Comparison of ENCODE assay signal across 15 cellular contexts in the genomic region with DNA sequence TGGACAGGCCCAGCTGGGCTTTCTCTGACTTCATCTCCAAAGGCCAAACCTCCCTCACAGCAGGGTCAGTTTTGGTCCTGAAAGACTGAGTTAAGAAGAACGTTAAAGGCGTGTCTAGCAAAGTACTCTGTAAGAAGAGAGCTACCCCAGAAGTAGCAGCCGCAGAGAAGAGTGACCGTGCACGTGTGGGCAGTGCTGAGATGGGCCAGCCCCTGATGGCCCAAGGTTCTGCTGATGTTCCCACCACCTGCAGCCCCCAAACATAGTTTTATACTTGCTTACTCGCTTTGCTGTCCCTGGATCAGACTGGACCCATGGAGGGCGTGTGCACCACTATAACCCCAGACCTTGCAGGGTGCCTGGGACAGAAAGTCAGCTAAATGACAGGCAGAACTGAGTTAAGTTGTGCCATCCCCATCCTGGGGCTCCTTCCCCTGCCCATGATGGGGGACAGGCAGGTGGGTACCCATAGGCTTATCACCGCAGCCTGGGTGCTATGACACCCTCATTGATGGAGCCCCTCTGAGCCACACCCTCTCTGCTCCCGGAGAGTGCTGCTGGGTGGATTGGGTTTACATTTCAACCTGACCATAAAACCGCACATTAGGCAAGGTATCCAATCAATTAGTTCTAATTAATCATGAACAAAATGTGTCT.
DNase-seq lines count a peak whose midpoint lies in the region; ATAC-seq and TF ChIP-seq lines count a peak whose summit lies in the region.
"Had no signal": no experiment of that assay in that cellular context is flagged by ENCODE, and none has a peak within 500 bp of the region (broad histone marks: within the 10 kb centered on the region; RNA-seq: fewer than 3 reads in every experiment).

No MANE protein-coding gene starts in this region.

- H3K27ac Mint-ChIP-seq in stimulated activated memory B cell treated with anti-CD40 and anti-IgM and Interleukin-4, amounts not matched to agents 10 μg/mL and 1 μg/mL and 100 μg/mL, for 72 hours: no peak overlapping the region

- in situ Hi-C loops in G401 (cut with HindIII; ENCODE audit: low sequenced_read_pairs): no loop called here

- no peaks in the 10 kb centered on the region for H3K36me3 ChIP-seq in OCI-LY3 (replicated peaks; ENCODE audit: low read depth, low read length)
- H3K36me3 ChIP-seq: prostate gland, transverse colon had no signal

- H4K20me1 ChIP-seq in OCI-LY3 (ENCODE audit: insufficient read depth, low read length): no peaks in the 10 kb centered on the region

- H3K9ac ChIP-seq in OCI-LY3 (ENCODE audit: low read length): no peak overlapping the region

- H3K36me3 Mint-ChIP-seq in stimulated activated memory B cell treated with anti-CD40 and anti-IgM and Interleukin-4, amounts not matched to agents 10 μg/mL and 1 μg/mL and 100 μg/mL, for 72 hours: no peaks in the 10 kb centered on the region

- no peak overlapping the region for H2AFZ ChIP-seq in OCI-LY3 (ENCODE audit: low read depth, low read length)

- no peaks in the 10 kb centered on the region for H3K79me2 ChIP-seq in OCI-LY3 (ENCODE audit: low read length)

- DNase-seq in AG20443 (ENCODE audit: low spot score) (peak; percentile 6), G401 (ENCODE audit: low spot score) (no peak), NCI-H345 treated with DMSO at 0.1 percent for 48 hours (lab: John Stamatoyannopoulos, UW; ENCODE audit: unreplicated experiment) (no peak)
- DNase-seq in stimulated activated CD4-positive, alpha-beta T cell treated with anti-CD3 and anti-CD28 coated beads, Interleukin-2, amount 100 ng/mL, for 48 hours: no peak
- DNase-seq: H7, mucosa of descending colon, NCI-H1092 treated with DMSO at 0.1 percent for 48 hours, NCI-H2227 treated with DMSO at 0.1 percent for 48 hours, transverse colon had no signal

- ATAC-seq in GM18873 (IDR thresholded peaks at IDR 0.05; ENCODE audit: low FRiP score, unreplicated experiment) (peak; percentile 23), HG02981 (IDR thresholded peaks at IDR 0.05; ENCODE audit: unreplicated experiment) (peak; percentile 39)
- no peak for ATAC-seq in stimulated activated memory B cell treated with anti-CD40 and anti-IgM and Interleukin-4, amounts not matched to agents 10 μg/mL and 1 μg/mL and 100 μg/mL, for 72 hours
- ATAC-seq: mucosa of descending colon had no signal

- peak overlapping the region; percentile 26 for H3K4me2 ChIP-seq in OCI-LY3 (ENCODE audit: low read length)

- TF ChIP-seq CTCF in OCI-LY3 (IDR thresholded peaks at IDR 0.05; ENCODE audit: low read depth, low read length): no peak

- H3K9me3 Mint-ChIP-seq in stimulated activated memory B cell treated with anti-CD40 and anti-IgM and Interleukin-4, amounts not matched to agents 10 μg/mL and 1 μg/mL and 100 μg/mL, for 72 hours: no peaks in the 10 kb centered on the region

- peaks cover 4% of the 10 kb centered on the region for H3K27me3 Mint-ChIP-seq in stimulated activated memory B cell treated with anti-CD40 and anti-IgM and Interleukin-4, amounts not matched to agents 10 μg/mL and 1 μg/mL and 100 μg/mL, for 72 hours

- no peak overlapping the region for H3K4me3 Mint-ChIP-seq in stimulated activated memory B cell treated with anti-CD40 and anti-IgM and Interleukin-4, amounts not matched to agents 10 μg/mL and 1 μg/mL and 100 μg/mL, for 72 hours

- no peaks in the 10 kb centered on the region for H3K9me3 ChIP-seq in OCI-LY3 (ENCODE audit: insufficient read depth, low read length)
- H3K9me3 ChIP-seq: mucosa of descending colon, prostate gland, transverse colon had no signal

- H3K4me1 ChIP-seq in OCI-LY3 (ENCODE audit: low read length): peaks cover 5% of the 10 kb centered on the region
- H3K4me1 ChIP-seq: prostate gland, transverse colon had no signal

- H3K4me1 Mint-ChIP-seq in stimulated activated memory B cell treated with anti-CD40 and anti-IgM and Interleukin-4, amounts not matched to agents 10 μg/mL and 1 μg/mL and 100 μg/mL, for 72 hours: peaks cover 22% of the 10 kb centered on the region

- no peaks in the 10 kb centered on the region for H3K27me3 ChIP-seq in OCI-LY3 (ENCODE audit: low read depth, low read length)
- H3K27me3 ChIP-seq: transverse colon had no signal

- no peak overlapping the region for H3K27ac ChIP-seq in OCI-LY3 (ENCODE audit: low read length)
- H3K27ac ChIP-seq: prostate gland, SK-N-MC, transverse colon had no signal

- no peak overlapping the region for H3K4me3 ChIP-seq in OCI-LY3 (ENCODE audit: low read length)
- H3K4me3 ChIP-seq: mucosa of descending colon, prostate gland, SK-N-MC, transverse colon had no signal
